1 cellular context compared by ENCODE assay signal in genomic region chr7:158829342-158830210, GRCh38.
A peak's percentile ranks its signal among the peaks of the same experiment; 100 is the strongest.
TF ChIP-seq lines count a peak whose summit lies in the region.

TSS of gene ESYT2 (minus strand) at chr7:158829509. CDS start at chr7:158829418, 91 bp downstream.

TF ChIP-seq in HepG2, 621 proteins besides CTCF, POLR2A, EP300 and RAD21 (continued from another document):
- 0 out of 2 replicates have a peak, but pooled peaks have one; percentile 52 for TF ChIP-seq DMTF1 (CRISPR knock-in tag; IDR thresholded peaks at IDR 0.05)
- TF ChIP-seq ATF4 (CRISPR knock-in tag; IDR thresholded peaks at IDR 0.05), result peak in 1 of 2 experiments; percentile 70; a peak in 2 of 4 replicates
